Comparison of ENCODE assay signal across 8 cellular contexts in genomic region chr1:202810193-202810614, GRCh38. TPM values are rescaled to one million over a fixed set of nuclear protein-coding genes. Genes with fewer than 3 reads are reported as not detected.
DNase-seq lines count a peak whose midpoint lies in the region; ATAC-seq and TF ChIP-seq lines count a peak whose summit lies in the region.

No MANE protein-coding gene starts in this region.

- H3K27me3 ChIP-seq in adrenal gland (no peaks in the 10 kb centered on the region), subcutaneous abdominal adipose tissue (ENCODE audit: control insufficient read depth in 5 of 5, insufficient read depth in 4 of 5, low read length in 5 of 5) (no peaks in the 10 kb centered on the region)

- WGBS in adrenal gland, 4 donors: 5 to 9% (median 6%) methylated on average over 13 of the region's 13 CpGs

- peak overlapping the region; percentile 95 for H3K27ac Mint-ChIP-seq in T-helper 1 cell treated with Interleukin-12 subunit alpha and Interleukin-12 subunit beta and Interleukin-4 antibody, amounts not matched to agents 30 μg/mL and 1 μg/mL, for 36 hours

- peak overlapping the region; percentile 93 for H3K4me3 Mint-ChIP-seq in T-helper 1 cell treated with Interleukin-12 subunit alpha and Interleukin-12 subunit beta and Interleukin-4 antibody, amounts not matched to agents 30 μg/mL and 1 μg/mL, for 36 hours

- peaks cover 44% of the 10 kb centered on the region for H3K4me1 Mint-ChIP-seq in T-helper 1 cell treated with Interleukin-12 subunit alpha and Interleukin-12 subunit beta and Interleukin-4 antibody, amounts not matched to agents 30 μg/mL and 1 μg/mL, for 36 hours (ENCODE audit: low read depth)

- ATAC-seq in HG02642 (IDR thresholded peaks at IDR 0.05; ENCODE audit: poor library complexity, unreplicated experiment) (no peak), HG02884 (IDR thresholded peaks at IDR 0.05; ENCODE audit: unreplicated experiment) (no peak)

- peak overlapping the region; percentile 38 to 82 (median 69) for H3K9ac ChIP-seq in subcutaneous abdominal adipose tissue (ENCODE audit: low read length in 5 of 5)

- H3K4me1 ChIP-seq in adrenal gland (replicated peaks in 1 of 2): peaks cover 19 to 22% of the 10 kb centered on the region in 2 donors
- peaks cover 2 to 41% (median 37%) of the 10 kb centered on the region in 5 donors for H3K4me1 ChIP-seq in subcutaneous abdominal adipose tissue (ENCODE audit: control insufficient read depth in 5 of 5, insufficient read depth in 5 of 5, low read length in 5 of 5)

- H3K36me3 ChIP-seq in adrenal gland (replicated peaks in 1 of 2) (no peaks in the 10 kb centered on the region), subcutaneous abdominal adipose tissue (ENCODE audit: control insufficient read depth in 5 of 5, insufficient read depth in 5 of 5, low read length in 5 of 5) (no peaks in the 10 kb centered on the region)

- no peak for TF ChIP-seq POLR2A in adrenal gland (IDR thresholded peaks at IDR 0.05)

- H3K9me3 Mint-ChIP-seq in T-helper 1 cell treated with Interleukin-12 subunit alpha and Interleukin-12 subunit beta and Interleukin-4 antibody, amounts not matched to agents 30 μg/mL and 1 μg/mL, for 36 hours: no peaks in the 10 kb centered on the region

- no peak for DNase-seq in T-helper 1 cell
- no peak for DNase-seq in adrenal gland
- DNase-seq in kidney glomerular epithelial cell (lab: John Stamatoyannopoulos, UW): peak; percentile 74
- no peak for DNase-seq in NCI-H774 (lab: John Stamatoyannopoulos, UW)

- H3K9me3 ChIP-seq in adrenal gland (replicated peaks in 1 of 3) (no peaks in the 10 kb centered on the region), subcutaneous abdominal adipose tissue (ENCODE audit: control insufficient read depth in 5 of 5, low read length in 5 of 5) (no peaks in the 10 kb centered on the region)

- peaks cover 8% of the 10 kb centered on the region for H3K36me3 Mint-ChIP-seq in T-helper 1 cell treated with Interleukin-12 subunit alpha and Interleukin-12 subunit beta and Interleukin-4 antibody, amounts not matched to agents 30 μg/mL and 1 μg/mL, for 36 hours (ENCODE audit: low read depth)

- intact Hi-C loops in adrenal gland (cut with DNase I): no loop called here

- H3K27me3 Mint-ChIP-seq in T-helper 1 cell treated with Interleukin-12 subunit alpha and Interleukin-12 subunit beta and Interleukin-4 antibody, amounts not matched to agents 30 μg/mL and 1 μg/mL, for 36 hours (ENCODE audit: low read depth): peaks cover 17% of the 10 kb centered on the region

- H3K4me3 ChIP-seq in adrenal gland (peak overlapping the region; percentile 20 to 80 (median 57)), subcutaneous abdominal adipose tissue (ENCODE audit: low read depth in 1 of 5, low read length in 5 of 5) (peak overlapping the region; percentile 82 to 93 (median 92))

- no peak for TF ChIP-seq CTCF in adrenal gland (IDR thresholded peaks at IDR 0.05)

- H3K27ac ChIP-seq in adrenal gland: peak overlapping the region; percentile 53 to 83 (median 61)
- H3K27ac ChIP-seq in subcutaneous abdominal adipose tissue (ENCODE audit: low read depth, low read length): peak overlapping the region; percentile 56

RNA-seq across cellular contexts. Expression of gene PCAT6, which starts 0.6 kb away (rescaled TPM):
- total RNA-seq in adrenal gland: 1 to 10 TPM in 4 of 8 donors, under 1 TPM in 1, not detected in 3; 0.69 to 3.5 (median 1.3) TPM
- 1 to 10 TPM; 3.0 to 8.5 (median 5.8) TPM for polyA plus RNA-seq in adrenal gland

RNA-seq across cellular contexts. Expression of gene KDM5B, which starts 2.0 kb away (rescaled TPM):
- total RNA-seq in adrenal gland: 10 to 100 TPM; 26.8 to 63.5 (median 44.6) TPM
- 10 to 100 TPM; 11.7 to 18.2 (median 12.6) TPM for polyA plus RNA-seq in adrenal gland
